28 cellular contexts compared by ENCODE assay signal in the genomic region with DNA sequence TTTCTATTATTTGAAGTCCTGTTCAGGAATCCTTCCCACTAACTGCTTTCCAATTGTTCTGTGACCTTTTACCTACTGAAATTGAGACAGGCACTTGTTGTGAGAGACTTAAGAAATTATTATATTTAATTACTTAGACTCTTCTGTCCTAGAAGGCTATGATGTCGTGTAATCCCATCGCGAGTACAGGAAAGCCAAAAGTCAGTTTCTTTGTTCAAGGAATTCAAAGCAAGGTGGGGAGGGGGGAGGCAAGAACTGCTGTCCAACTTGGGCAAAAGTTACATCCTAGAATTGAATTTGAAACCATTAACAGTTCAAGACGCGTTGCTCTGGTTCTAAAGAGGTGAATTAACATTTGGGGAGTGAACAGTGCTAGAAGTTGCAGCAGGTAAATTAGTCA. TPM values are rescaled to one million over a fixed set of nuclear protein-coding genes. Genes with fewer than 3 reads are reported as not detected.
"Had no signal": no experiment of that assay in that cellular context is flagged by ENCODE, and none has a peak within 500 bp of the region (broad histone marks: within the 10 kb centered on the region; RNA-seq: fewer than 3 reads in every experiment).

No MANE protein-coding gene starts in this region.

- DNase-seq: activated B cell treated with CpG ODN at 0.5 μM for 24 hours; activated CD4-positive, alpha-beta T cell treated with anti-CD3 and anti-CD28 coated beads for 1 hour; activated CD4-positive, alpha-beta T cell treated with anti-CD3 and anti-CD28 coated beads, Interleukin-2, amount 10 ng/mL, durations not matched to agents 24 days and 14 days; activated CD4-positive, alpha-beta T cell treated with anti-CD3 and anti-CD28 coated beads, Interleukin-2, amount 50 U/mL, for 48 hours; activated CD8-positive, alpha-beta memory T cell treated with anti-CD3 and anti-CD28 coated beads, Interleukin-2, amount 10 ng/mL, durations not matched to agents 7 days and 5 days; activated effector memory CD4-positive, alpha-beta T cell treated with Interleukin-2 at 50 U/mL for 16 hours; activated naive CD4-positive, alpha-beta T cell; activated T-cell treated with anti-CD3 and anti-CD28 coated beads, Interleukin-2, amount 50 U/mL, for 24 hours; body of pancreas; IMR-90; KBM-7; NCI-H1105 treated with DMSO at 0.1 percent for 48 hours; NCI-H1436 treated with DMSO at 0.1 percent for 48 hours; NCI-H187; NCI-H2081; NCI-H2171; NCI-H2227 treated with DMSO at 0.1 percent for 48 hours; NCI-H446 treated with DMSO at 0.1 percent for 48 hours; NCI-H526; NCI-H82; OCI-M1; Peyer's patch; SHP77 treated with DMSO at 0.1 percent for 48 hours; T-helper 2 cell; T1000 had no signal

- H3K9me3 ChIP-seq: ascending aorta, body of pancreas, Peyer's patch had no signal

- H3K4me3 ChIP-seq: ascending aorta, body of pancreas, Peyer's patch had no signal

- H3K4me1 ChIP-seq: ascending aorta, body of pancreas, Peyer's patch had no signal

- H3K27ac ChIP-seq: ascending aorta, body of pancreas, Peyer's patch, RWPE1 had no signal

- H3K27me3 ChIP-seq: ascending aorta, body of pancreas, Peyer's patch had no signal

- ATAC-seq: activated CD8-positive, alpha-beta memory T cell treated with anti-CD3 and anti-CD28 coated beads, Interleukin-2, amount 10 ng/mL, durations not matched to agents 7 days and 5 days; body of pancreas had no signal

RNA-seq across cellular contexts. Expression of a gene that starts 18.0 kb away (rescaled TPM):
- total RNA-seq: activated B cell treated with CpG ODN at 0.5 μM for 24 hours; activated CD4-positive, alpha-beta T cell treated with anti-CD3 and anti-CD28 coated beads, Interleukin-2, amount 10 ng/mL, durations not matched to agents 24 days and 14 days; activated CD8-positive, alpha-beta memory T cell treated with anti-CD3 and anti-CD28 coated beads, Interleukin-2, amount 10 ng/mL, durations not matched to agents 7 days and 5 days; activated T-helper 1 cell treated with anti-CD3 and anti-CD28 coated beads, Interleukin-12 subunit alpha, Interleukin-12 subunit beta, Interleukin-2, Interleukin-4 antibody, amounts not matched to agents 30 ng/mL and 10 ng/mL and 1 ng/mL, durations not matched to agents 14 hours and 24 hours and 36 hours; ascending aorta; body of pancreas; IMR-90; Peyer's patch had no signal
